In genomic region chr9:69325409-69326212, GRCh38 we compare ENCODE assay signal across 8 cellular contexts. TPM values are rescaled to one million over a fixed set of nuclear protein-coding genes. Genes with fewer than 3 reads are reported as not detected.
DNase-seq lines count a peak whose midpoint lies in the region; ATAC-seq lines count a peak whose summit lies in the region.

No MANE protein-coding gene starts in this region.

- intact Hi-C loops in activated T-helper 2 cell treated with anti-CD3 and anti-CD28 coated beads, Interferon-gamma antibody, Interleukin-2, Interleukin-4, amounts not matched to agents 10 μg/mL and 5 μg/mL and 100 μg/mL, durations not matched to agents 14 hours and 24 hours and 36 hours (cut with micrococcal nuclease): no loop called here

- peaks cover 2% of the 10 kb centered on the region for H3K4me1 Mint-ChIP-seq in activated T-helper 2 cell treated with anti-CD3 and anti-CD28 coated beads, Interferon-gamma antibody, Interleukin-2, Interleukin-4, amounts not matched to agents 10 μg/mL and 5 μg/mL and 100 μg/mL, durations not matched to agents 14 hours and 24 hours and 36 hours (ENCODE audit: low read depth)
- H3K4me1 Mint-ChIP-seq in stimulated activated naive B cell treated with anti-CD40 and anti-IgM and Interleukin-4, amounts not matched to agents 10 μg/mL and 1 μg/mL and 100 μg/mL, for 72 hours: peaks cover 4 to 12% of the 10 kb centered on the region in 2 donors

- H3K4me3 Mint-ChIP-seq in activated T-helper 2 cell treated with anti-CD3 and anti-CD28 coated beads, Interferon-gamma antibody, Interleukin-2, Interleukin-4, amounts not matched to agents 10 μg/mL and 5 μg/mL and 100 μg/mL, durations not matched to agents 14 hours and 24 hours and 36 hours (ENCODE audit: low read depth): peak overlapping the region; percentile 61
- peak overlapping the region in 1 of 2 donors; percentile 48 for H3K4me3 Mint-ChIP-seq in stimulated activated naive B cell treated with anti-CD40 and anti-IgM and Interleukin-4, amounts not matched to agents 10 μg/mL and 1 μg/mL and 100 μg/mL, for 72 hours

- no peaks in the 10 kb centered on the region for H3K36me3 Mint-ChIP-seq in activated T-helper 2 cell treated with anti-CD3 and anti-CD28 coated beads, Interferon-gamma antibody, Interleukin-2, Interleukin-4, amounts not matched to agents 10 μg/mL and 5 μg/mL and 100 μg/mL, durations not matched to agents 14 hours and 24 hours and 36 hours (ENCODE audit: low read depth)
- no peaks in the 10 kb centered on the region for H3K36me3 Mint-ChIP-seq in stimulated activated naive B cell treated with anti-CD40 and anti-IgM and Interleukin-4, amounts not matched to agents 10 μg/mL and 1 μg/mL and 100 μg/mL, for 72 hours

- no peaks in the 10 kb centered on the region for H3K9me3 Mint-ChIP-seq in activated T-helper 2 cell treated with anti-CD3 and anti-CD28 coated beads, Interferon-gamma antibody, Interleukin-2, Interleukin-4, amounts not matched to agents 10 μg/mL and 5 μg/mL and 100 μg/mL, durations not matched to agents 14 hours and 24 hours and 36 hours
- no peaks in the 10 kb centered on the region for H3K9me3 Mint-ChIP-seq in stimulated activated naive B cell treated with anti-CD40 and anti-IgM and Interleukin-4, amounts not matched to agents 10 μg/mL and 1 μg/mL and 100 μg/mL, for 72 hours

- DNase-seq in NCI-H1417 (lab: John Stamatoyannopoulos, UW) (peak in 2 of 3 experiments; percentile 64 to 77), NCI-H1417 treated with DMSO at 0.1 percent for 48 hours (lab: John Stamatoyannopoulos, UW) (no peak), iPS-NIHi11 (ENCODE audit: low spot score) (peak; percentile 65), middle frontal gyrus (ENCODE audit: extremely low spot score, low spot score) (no peak), GM19240 (ENCODE audit: insufficient read length, low spot score) (no peak), NCI-H510A (lab: John Stamatoyannopoulos, UW) (no peak)
- DNase-seq in activated T-helper 2 cell treated with anti-CD3 and anti-CD28 coated beads, Interferon-gamma antibody, Interleukin-2, Interleukin-4, amounts not matched to agents 10 μg/mL and 5 μg/mL and 100 μg/mL, durations not matched to agents 14 hours and 24 hours and 36 hours (ENCODE audit: low spot score): no peak
- DNase-seq in stimulated activated naive B cell treated with anti-CD40 and anti-IgM and Interleukin-4, amounts not matched to agents 10 μg/mL and 1 μg/mL and 100 μg/mL, for 72 hours: no peak

- ATAC-seq in stimulated activated naive B cell treated with anti-CD40 and anti-IgM and Interleukin-4, amounts not matched to agents 10 μg/mL and 1 μg/mL and 100 μg/mL, for 72 hours (replicated peaks): peak; percentile 55 to 57

- peaks cover 49% of the 10 kb centered on the region for H3K27me3 Mint-ChIP-seq in activated T-helper 2 cell treated with anti-CD3 and anti-CD28 coated beads, Interferon-gamma antibody, Interleukin-2, Interleukin-4, amounts not matched to agents 10 μg/mL and 5 μg/mL and 100 μg/mL, durations not matched to agents 14 hours and 24 hours and 36 hours (ENCODE audit: low read depth)
- H3K27me3 Mint-ChIP-seq in stimulated activated naive B cell treated with anti-CD40 and anti-IgM and Interleukin-4, amounts not matched to agents 10 μg/mL and 1 μg/mL and 100 μg/mL, for 72 hours: peaks cover 32 to 56% of the 10 kb centered on the region in 2 donors

- H3K27ac Mint-ChIP-seq in activated T-helper 2 cell treated with anti-CD3 and anti-CD28 coated beads, Interferon-gamma antibody, Interleukin-2, Interleukin-4, amounts not matched to agents 10 μg/mL and 5 μg/mL and 100 μg/mL, durations not matched to agents 14 hours and 24 hours and 36 hours: no peak overlapping the region
- no peak overlapping the region for H3K27ac Mint-ChIP-seq in stimulated activated naive B cell treated with anti-CD40 and anti-IgM and Interleukin-4, amounts not matched to agents 10 μg/mL and 1 μg/mL and 100 μg/mL, for 72 hours

RNA-seq across cellular contexts. Expression of gene ENTREP1, which starts 0.6 kb away (rescaled TPM):
- not detected in 2 replicates for total RNA-seq in activated T-helper 2 cell treated with anti-CD3 and anti-CD28 coated beads, Interferon-gamma antibody, Interleukin-2, Interleukin-4, amounts not matched to agents 10 μg/mL and 5 μg/mL and 100 μg/mL, durations not matched to agents 14 hours and 24 hours and 36 hours

Comparison
In these comparisons a context has a peak if more than half of its experiments do, and no peak if none do; other contexts are left out.
1. DNase-seq: peak in NCI-H1417 (2 of 3) and iPS-NIHi11 (single experiment); none in NCI-H1417 treated with DMSO at 0.1 percent for 48 hours (single experiment), activated T-helper 2 cell treated with anti-CD3 and anti-CD28 coated beads, Interferon-gamma antibody, Interleukin-2, Interleukin-4, amounts not matched to agents 10 μg/mL and 5 μg/mL and 100 μg/mL, durations not matched to agents 14 hours and 24 hours and 36 hours (single experiment), stimulated activated naive B cell treated with anti-CD40 and anti-IgM and Interleukin-4, amounts not matched to agents 10 μg/mL and 1 μg/mL and 100 μg/mL, for 72 hours (single experiment), middle frontal gyrus (single experiment), GM19240 (single experiment) and NCI-H510A (single experiment).